25 cellular contexts compared by ENCODE assay signal in genomic region chr9:95788486-95789110, GRCh38.
"Had no signal": no experiment of that assay in that cellular context is flagged by ENCODE, and none has a peak within 500 bp of the region (broad histone marks: within the 10 kb centered on the region; RNA-seq: fewer than 3 reads in every experiment).

No MANE protein-coding gene starts in this region.

- H3K27ac Mint-ChIP-seq: activated CD4-positive, alpha-beta T cell treated with anti-CD3 and anti-CD28 coated beads, Interleukin-2, amount 10 ng/mL, durations not matched to agents 24 days and 14 days; activated naive CD4-positive, alpha-beta T cell treated with anti-CD3 and anti-CD28 coated beads for 36 hours; activated naive CD8-positive, alpha-beta T cell; brain; T-helper 17 cell; WTC11 had no signal

- H3K4me1 Mint-ChIP-seq: central memory CD8-positive, alpha-beta T cell; T-helper 17 cell had no signal

- H3K9me3 Mint-ChIP-seq: activated naive CD4-positive, alpha-beta T cell treated with anti-CD3 and anti-CD28 coated beads for 36 hours; activated T-cell treated with anti-CD3 and anti-CD28 coated beads, Interleukin-2, amount 50 U/mL, for 4 hours; central memory CD8-positive, alpha-beta T cell; WTC11 had no signal

- FAIRE-seq: astrocyte had no signal

- DNase-seq: activated CD4-positive, alpha-beta T cell treated with anti-CD3 and anti-CD28 coated beads for 1 hour; activated CD4-positive, alpha-beta T cell treated with anti-CD3 and anti-CD28 coated beads, Interleukin-2, amount 10 ng/mL, durations not matched to agents 24 days and 14 days; activated CD4-positive, alpha-beta T cell treated with anti-CD3 and anti-CD28 coated beads, Interleukin-2, amount 50 U/mL, for 48 hours; activated CD8-positive, alpha-beta memory T cell treated with anti-CD3 and anti-CD28 coated beads for 24 hours; activated gamma-delta T cell; activated naive CD4-positive, alpha-beta T cell treated with anti-CD3 and anti-CD28 coated beads for 36 hours; activated T-cell treated with anti-CD3 and anti-CD28 coated beads, Interleukin-2, amount 50 U/mL, for 4 hours; MG63; MV-4-11; NCI-H1092 treated with DMSO at 0.1 percent for 48 hours; NCI-H1417 treated with DMSO at 0.1 percent for 48 hours; NCI-H1694; NCI-H2029; NCI-H2107; NCI-H446 treated with DMSO at 0.1 percent for 48 hours; NCI-H524 treated with DMSO at 0.1 percent for 48 hours; NCI-H82; SIG-M5; T-helper 17 cell; T-helper 9 cell had no signal

- ATAC-seq: activated T-cell treated with anti-CD3 and anti-CD28 coated beads, Interleukin-2, amount 50 U/mL, for 4 hours; T-helper 17 cell had no signal

- H3K36me3 Mint-ChIP-seq: activated naive CD8-positive, alpha-beta T cell; brain; WTC11 had no signal

- H3K4me3 Mint-ChIP-seq: activated CD4-positive, alpha-beta T cell treated with anti-CD3 and anti-CD28 coated beads, Interleukin-2, amount 10 ng/mL, durations not matched to agents 24 days and 14 days; activated naive CD4-positive, alpha-beta T cell treated with anti-CD3 and anti-CD28 coated beads for 36 hours; activated naive CD8-positive, alpha-beta T cell; activated T-cell treated with anti-CD3 and anti-CD28 coated beads, Interleukin-2, amount 50 U/mL, for 4 hours; brain; central memory CD8-positive, alpha-beta T cell; T-helper 17 cell; WTC11 had no signal
